In the genomic region with DNA sequence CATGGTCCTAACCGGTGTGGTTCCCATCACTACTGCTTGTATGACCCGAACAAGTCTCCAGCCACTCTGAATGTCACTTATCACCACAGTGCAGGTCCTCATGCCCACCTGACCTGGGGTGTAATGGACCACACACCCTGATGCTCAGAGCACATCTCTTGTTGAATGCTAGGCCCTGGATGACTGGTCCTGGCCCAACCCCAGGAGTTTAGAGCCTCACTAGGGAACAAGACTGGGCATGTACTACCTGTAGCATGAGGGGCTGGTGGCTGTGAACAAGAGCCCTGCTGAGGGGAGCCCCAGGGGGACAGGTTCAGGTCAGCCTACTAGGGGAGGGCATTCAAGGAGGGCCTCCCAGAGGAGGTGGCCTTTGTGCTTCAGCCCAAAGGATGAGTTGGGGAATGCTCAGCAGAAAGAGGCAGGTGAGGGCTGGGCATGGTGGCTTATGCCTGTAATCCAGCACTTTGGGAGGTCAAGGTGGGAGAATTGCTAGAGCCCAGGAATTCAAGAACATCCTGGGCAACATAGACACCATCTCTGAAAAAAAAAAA, we compare ENCODE assay signal across 25 cellular contexts. TPM values are rescaled to one million over a fixed set of nuclear protein-coding genes. Genes with fewer than 3 reads are reported as not detected.
DNase-seq lines count a peak whose midpoint lies in the region; FAIRE-seq and TF ChIP-seq lines count a peak whose summit lies in the region.
"Had no signal": no experiment of that assay in that cellular context is flagged by ENCODE, and none has a peak within 500 bp of the region (broad histone marks: within the 10 kb centered on the region; RNA-seq: fewer than 3 reads in every experiment).

No MANE protein-coding gene starts in this region.

- no peak overlapping the region for H2BK20ac ChIP-seq in H1 (ENCODE audit: low read length)

- no peaks in the 10 kb centered on the region for H3K9me3 Mint-ChIP-seq in T-helper 1 cell treated with Interleukin-12 subunit alpha and Interleukin-12 subunit beta and Interleukin-4 antibody, amounts not matched to agents 30 μg/mL and 1 μg/mL, for 36 hours
- H3K9me3 Mint-ChIP-seq in CD4-positive, alpha-beta memory T cell = no peaks in the 10 kb centered on the region
- H3K9me3 Mint-ChIP-seq: activated CD4-positive, alpha-beta memory T cell treated with anti-CD3 and anti-CD28 coated beads for 36 hours; activated T-cell treated with anti-CD3 and anti-CD28 coated beads, Interleukin-2, amount 50 U/mL, for 24 hours; neural crest cell had no signal

- WGBS in H1 (ENCODE audit: extremely low coverage in 1 of 2, insufficient coverage in 1 of 2, insufficient read length in 1 of 2, insufficient replicate concordance in 2 of 2, low coverage in 1 of 2, low lambda C conversion rate in 2 of 2, missing lambda C conversion rate in 1 of 2), 2 experiments = 88% methylated on average over 2 of the region's 2 CpGs; no CpG with 5 or more reads in 1 of the 2 experiments
- 89 to 92% methylated on average over 2 of the region's 2 CpGs for WGBS in sigmoid colon, 2 donors

- H2BK120ac ChIP-seq in H1 (replicated peaks; ENCODE audit: low read depth, low read length) = no peak overlapping the region

- TF ChIP-seq RAD21 in H1 (IDR thresholded peaks at IDR 0.05 in 1 of 2, conservative IDR thresholded peaks at IDR 0.05 in 1 of 2; ENCODE audit: low read depth in 2 of 2, low read length in 2 of 2) = no peak

- DNase-seq in T-helper 1 cell (no peak), H1 (ENCODE audit: low read depth in 1 of 2, low spot score in 2 of 2) (no peak), sigmoid colon (no peak), GM13977 (ENCODE audit: low spot score) (no peak), HAP-1 (ENCODE audit: low spot score in 2 of 2) (no peak), ascending aorta (ENCODE audit: low spot score in 2 of 2) (no peak)
- DNase-seq in CD4-positive, alpha-beta memory T cell = no peak
- DNase-seq: 8988T; activated CD4-positive, alpha-beta memory T cell treated with anti-CD3 and anti-CD28 coated beads for 36 hours; activated T-cell treated with anti-CD3 and anti-CD28 coated beads, Interleukin-2, amount 50 U/mL, for 24 hours; BE2C; brain microvascular endothelial cell; cortex of kidney; GOT3; Kasumi-1; NCI-H1105; NCI-H2081 treated with DMSO at 0.1 percent for 48 hours; NCI-H524 treated with DMSO at 0.1 percent for 48 hours; SHP77; stimulated activated CD4-positive, alpha-beta T cell treated with anti-CD3 and anti-CD28 coated beads, Interleukin-12 subunit alpha, Interleukin-12 subunit beta, amount 100 ng/mL, for 4 hours; tibial artery had no signal

- no peak overlapping the region for H3K4me3 Mint-ChIP-seq in T-helper 1 cell treated with Interleukin-12 subunit alpha and Interleukin-12 subunit beta and Interleukin-4 antibody, amounts not matched to agents 30 μg/mL and 1 μg/mL, for 36 hours
- H3K4me3 Mint-ChIP-seq in CD4-positive, alpha-beta memory T cell = peak overlapping the region in 5 of 8 donors; percentile 13 to 29 (median 23)
- H3K4me3 Mint-ChIP-seq: activated CD4-positive, alpha-beta memory T cell treated with anti-CD3 and anti-CD28 coated beads for 36 hours; activated naive CD8-positive, alpha-beta T cell; activated T-cell treated with anti-CD3 and anti-CD28 coated beads, Interleukin-2, amount 50 U/mL, for 24 hours had no signal

- H3K14ac ChIP-seq in H1 (ENCODE audit: insufficient read length) = no peak overlapping the region

- no peaks in the 10 kb centered on the region for H3K27me3 ChIP-seq in CD4-positive, alpha-beta memory T cell (ENCODE audit: insufficient read depth, low read length)
- no peaks in the 10 kb centered on the region for H3K27me3 ChIP-seq in H1 (replicated peaks in 1 of 4; ENCODE audit: control insufficient read depth in 3 of 4, extremely low read depth in 1 of 4, insufficient read depth in 3 of 4, low read length in 3 of 4)
- H3K27me3 ChIP-seq in sigmoid colon = no peaks in the 10 kb centered on the region
- H3K27me3 ChIP-seq in HAP-1 (ENCODE audit: low read depth) = no peaks in the 10 kb centered on the region
- H3K27me3 ChIP-seq in ascending aorta = no peaks in the 10 kb centered on the region
- H3K27me3 ChIP-seq: BE2C, brain microvascular endothelial cell, tibial artery had no signal

- no peaks in the 10 kb centered on the region; the same call in 1 of the 2 replicates for H3K23me2 ChIP-seq in H1 (ENCODE audit: low read depth, low read length)

- H3K27ac ChIP-seq in CD4-positive, alpha-beta memory T cell (ENCODE audit: low read depth, low read length) = no peak overlapping the region
- no peak overlapping the region for H3K27ac ChIP-seq in H1 (ENCODE audit: low read depth, low read length)
- peak overlapping the region; percentile 79 to 94 (median 84) for H3K27ac ChIP-seq in sigmoid colon
- no peak overlapping the region for H3K27ac ChIP-seq in ascending aorta
- H3K27ac ChIP-seq: brain microvascular endothelial cell, tibial artery had no signal

- H4K91ac ChIP-seq in H1 (replicated peaks; ENCODE audit: insufficient read length, low read length) = no peak overlapping the region

- no peak overlapping the region for H3K4me3 ChIP-seq in CD4-positive, alpha-beta memory T cell (ENCODE audit: low read length in 2 of 2)
- H3K4me3 ChIP-seq in H1 (ENCODE audit: extremely low read depth in 1 of 4, insufficient read depth in 2 of 4, low read depth in 3 of 4, low read length in 4 of 4) (no peak overlapping the region), sigmoid colon (no peak overlapping the region), HAP-1 (no peak overlapping the region), ascending aorta (no peak overlapping the region)
- H3K4me3 ChIP-seq: tibial artery had no signal

- peaks cover 24 to 51% of the 10 kb centered on the region in 2 experiments for H4K20me1 ChIP-seq in H1 (replicated peaks in 1 of 2; ENCODE audit: control insufficient read depth in 1 of 2, insufficient read depth in 2 of 2, low read length in 2 of 2)

- POLR2A ChIA-PET in CD4-positive, alpha-beta memory T cell (lab: Charles Lee; ENCODE audit: partially characterized antibody) = no interaction called here
- POLR2A ChIA-PET in H1 (lab: Charles Lee; ENCODE audit: partially characterized antibody) = no interaction called here

- H3K56ac ChIP-seq in H1 (replicated peaks; ENCODE audit: insufficient read length, low read depth, low read length) = no peak overlapping the region

- H4K5ac ChIP-seq in H1 (ENCODE audit: insufficient read length, low read depth, low read length) = no peak overlapping the region

- H3K27me3 Mint-ChIP-seq in T-helper 1 cell treated with Interleukin-12 subunit alpha and Interleukin-12 subunit beta and Interleukin-4 antibody, amounts not matched to agents 30 μg/mL and 1 μg/mL, for 36 hours (ENCODE audit: low read depth) = no peaks in the 10 kb centered on the region
- no peaks in the 10 kb centered on the region for H3K27me3 Mint-ChIP-seq in CD4-positive, alpha-beta memory T cell
- H3K27me3 Mint-ChIP-seq: activated CD4-positive, alpha-beta memory T cell treated with anti-CD3 and anti-CD28 coated beads for 36 hours; activated naive CD8-positive, alpha-beta T cell; activated T-cell treated with anti-CD3 and anti-CD28 coated beads, Interleukin-2, amount 50 U/mL, for 24 hours had no signal

- TF ChIP-seq CTCF in H1 (IDR thresholded peaks at IDR 0.05; ENCODE audit: control extremely low read depth in 1 of 3, insufficient read depth in 1 of 3, low read depth in 1 of 3, low read length in 3 of 3) (no peak), sigmoid colon (IDR thresholded peaks at IDR 0.05) (no peak), GM13977 (IDR thresholded peaks at IDR 0.05; ENCODE audit: extremely low read depth, insufficient read depth, missing control alignments) (no peak), ascending aorta (IDR thresholded peaks at IDR 0.05) (no peak)

- H2BK5ac ChIP-seq in H1 (ENCODE audit: low read depth, low read length) = peak overlapping the region; percentile 69; the same call in 1 of the 2 replicates

- no peak overlapping the region for H3K4me2 ChIP-seq in H1 (ENCODE audit: insufficient read depth in 1 of 2, low read depth in 2 of 2, low read length in 2 of 2)

- in situ Hi-C loops in GM13977 (cut with MboI; ENCODE audit: low pct_unique_long_range_greater_than_20kb, low sequenced_read_pairs, unreplicated experiment) (no loop called here), HAP-1 (cut with MboI; ENCODE audit: low sequenced_read_pairs) (loop anchor here (25.0 kb wide), 1 partner anchor 1063 kb away; a partner anchor contains a TSS)

- peak overlapping the region; percentile 56; the same call in 1 of the 2 replicates for H3K18ac ChIP-seq in H1 (ENCODE audit: extremely low read depth, low read length)

- peaks cover 12% of the 10 kb centered on the region for H3K4me1 Mint-ChIP-seq in T-helper 1 cell treated with Interleukin-12 subunit alpha and Interleukin-12 subunit beta and Interleukin-4 antibody, amounts not matched to agents 30 μg/mL and 1 μg/mL, for 36 hours (ENCODE audit: low read depth)
- peaks cover 44 to 97% (median 66%) of the 10 kb centered on the region in 4 donors for H3K4me1 Mint-ChIP-seq in CD4-positive, alpha-beta memory T cell

- no peak overlapping the region; a peak in 2 of 7 replicates for H3K9ac ChIP-seq in H1 (replicated peaks in 1 of 4; ENCODE audit: extremely low read depth in 1 of 4, low read depth in 3 of 4, low read length in 3 of 4)

- CTCF ChIA-PET in CD4-positive, alpha-beta memory T cell (lab: Charles Lee; ENCODE audit: partially characterized antibody) = no interaction called here
- CTCF ChIA-PET in H1 (lab: Charles Lee; ENCODE audit: partially characterized antibody) = interaction anchor here (1.0 to 2.1 kb wide), 3 partner anchors 25 to 95 kb away, joined by 3 to 6 read pairs (median 4); no protein-coding TSS in a partner anchor

- FAIRE-seq in H1 (lab: Jason Lieb, UNC) = no peak
- FAIRE-seq: endothelial cell of umbilical vein had no signal

- H3K36me3 ChIP-seq in CD4-positive, alpha-beta memory T cell (ENCODE audit: insufficient read depth, low read length) = no peaks in the 10 kb centered on the region
- H3K36me3 ChIP-seq in H1 (ENCODE audit: control insufficient read depth in 2 of 4, insufficient read depth in 4 of 4, low read length in 3 of 4) = no peaks in the 10 kb centered on the region
- no peaks in the 10 kb centered on the region for H3K36me3 ChIP-seq in sigmoid colon
- H3K36me3 ChIP-seq in HAP-1 (replicated peaks) = no peaks in the 10 kb centered on the region
- no peaks in the 10 kb centered on the region for H3K36me3 ChIP-seq in ascending aorta
- H3K36me3 ChIP-seq: BE2C, brain microvascular endothelial cell, tibial artery had no signal

- TF ChIP-seq POLR2A in H1 (IDR thresholded peaks at IDR 0.05; ENCODE audit: control extremely low read depth in 1 of 2, low read depth in 2 of 2, low read length in 2 of 2) = no peak
- TF ChIP-seq POLR2A in sigmoid colon (IDR thresholded peaks at IDR 0.05) = no peak

- H3K36me3 Mint-ChIP-seq in T-helper 1 cell treated with Interleukin-12 subunit alpha and Interleukin-12 subunit beta and Interleukin-4 antibody, amounts not matched to agents 30 μg/mL and 1 μg/mL, for 36 hours (ENCODE audit: low read depth) = no peaks in the 10 kb centered on the region
- no peaks in the 10 kb centered on the region for H3K36me3 Mint-ChIP-seq in CD4-positive, alpha-beta memory T cell
- H3K36me3 Mint-ChIP-seq: activated CD4-positive, alpha-beta memory T cell treated with anti-CD3 and anti-CD28 coated beads for 36 hours; activated naive CD8-positive, alpha-beta T cell had no signal

- peaks cover 59% of the 10 kb centered on the region for H3K79me1 ChIP-seq in H1 (ENCODE audit: low read depth, low read length)

- peak overlapping the region; percentile 49 for H3K27ac Mint-ChIP-seq in T-helper 1 cell treated with Interleukin-12 subunit alpha and Interleukin-12 subunit beta and Interleukin-4 antibody, amounts not matched to agents 30 μg/mL and 1 μg/mL, for 36 hours
- H3K27ac Mint-ChIP-seq in CD4-positive, alpha-beta memory T cell = peak overlapping the region in 5 of 7 donors; percentile 23 to 67 (median 52)
- H3K27ac Mint-ChIP-seq: activated CD4-positive, alpha-beta memory T cell treated with anti-CD3 and anti-CD28 coated beads for 36 hours; activated naive CD8-positive, alpha-beta T cell; activated T-cell treated with anti-CD3 and anti-CD28 coated beads, Interleukin-2, amount 50 U/mL, for 24 hours had no signal

- peaks cover 13 to 97% of the 10 kb centered on the region in 2 experiments; a peak in 3 of 4 replicates for H3K79me2 ChIP-seq in H1 (ENCODE audit: control insufficient read depth in 1 of 2, insufficient read depth in 2 of 2, low read length in 2 of 2)

- peaks cover 53% of the 10 kb centered on the region for H3K4me1 ChIP-seq in CD4-positive, alpha-beta memory T cell (ENCODE audit: insufficient read depth, low read length)
- H3K4me1 ChIP-seq in H1 (replicated peaks in 1 of 4; ENCODE audit: control insufficient read depth in 3 of 4, insufficient read depth in 4 of 4, low read length in 3 of 4) (peaks cover 4 to 42% (median 12%) of the 10 kb centered on the region in 4 experiments), sigmoid colon (peaks cover 0 to 100% (median 99%) of the 10 kb centered on the region in 4 donors), HAP-1 (peaks cover 10% of the 10 kb centered on the region), ascending aorta (peaks cover 31 to 65% of the 10 kb centered on the region in 2 donors)

- H4K8ac ChIP-seq in H1 (ENCODE audit: extremely low read depth, insufficient read depth, low read length) = no peak overlapping the region

- intact Hi-C loops in CD4-positive, alpha-beta memory T cell (cut with micrococcal nuclease) = no loop called here
- intact Hi-C loops in sigmoid colon (cut with DNase I) = no loop called here
- intact Hi-C loops in ascending aorta (cut with DNase I) = no loop called here

- H3K23ac ChIP-seq in H1 (ENCODE audit: insufficient read length) = no peak overlapping the region

- TF ChIP-seq EP300 in H1 (IDR thresholded peaks at IDR 0.05; ENCODE audit: borderline replicate concordance in 1 of 2, low read depth in 2 of 2, low read length in 2 of 2) (no peak), sigmoid colon (IDR thresholded peaks at IDR 0.05) (no peak)

- no peak overlapping the region for H2AK5ac ChIP-seq in H1 (ENCODE audit: low read depth, low read length)

- H3K9me3 ChIP-seq in CD4-positive, alpha-beta memory T cell (ENCODE audit: control insufficient read depth in 1 of 2, low read length in 2 of 2) = no peaks in the 10 kb centered on the region
- no peaks in the 10 kb centered on the region for H3K9me3 ChIP-seq in H1 (ENCODE audit: insufficient read depth in 2 of 2, low read depth in 1 of 2, low read length in 1 of 2)
- H3K9me3 ChIP-seq in sigmoid colon = no peaks in the 10 kb centered on the region
- H3K9me3 ChIP-seq in HAP-1 = no peaks in the 10 kb centered on the region
- no peaks in the 10 kb centered on the region for H3K9me3 ChIP-seq in ascending aorta
- H3K9me3 ChIP-seq: BE2C, tibial artery had no signal

- no peak overlapping the region for H3K4ac ChIP-seq in H1 (replicated peaks; ENCODE audit: insufficient read length, low read depth, low read length)

- H2BK12ac ChIP-seq in H1 (ENCODE audit: low read depth, low read length) = 0 out of 2 replicates have a peak overlapping the region, but pooled peaks have one; percentile 18

- no peak overlapping the region for H2BK15ac ChIP-seq in H1 (ENCODE audit: low read length)

- no peak overlapping the region for H2AFZ ChIP-seq in H1 (ENCODE audit: low read length)

RNA-seq across cellular contexts. Expression of a gene that starts 31.2 kb away (rescaled TPM):
- 10 to 100 TPM; 23.1 to 25.4 TPM for total RNA-seq in CD4-positive, alpha-beta memory T cell
- 1 to 10 TPM in 1 of 2 donors, under 1 TPM in 1; 0.58 to 4.9 TPM for polyA plus RNA-seq in CD4-positive, alpha-beta memory T cell
- 28.0 and 29.7 TPM in 2 replicates for total RNA-seq in H1 (2021; fragmentation: NEBNext Ultra II Directional; extraction: Animal tissue kit (Norgen Biotek cat#: 25700))
- polyA plus RNA-seq in H1 (2011; rRNA removed) = 8.1 and 17.1 TPM in 2 replicates
- 7.4 TPM for polyA plus RNA-seq in H1 (2011; cell fraction: cytosol; rRNA removed)
- polyA plus RNA-seq in H1 (2011; cell fraction: nucleus; rRNA removed) = 33.0 TPM
- polyA plus RNA-seq in H1 (2012, experiment 1 of 2) = 17.4 to 25.1 TPM (median 23.6 TPM) in 4 replicates
- 13.4 TPM for polyA plus RNA-seq in H1 (2012, experiment 2 of 2)
- polyA plus RNA-seq in H1 (2013, experiment 1 of 2) = 11.4 TPM
- polyA plus RNA-seq in H1 (2013, experiment 2 of 2) = 10.1 TPM
- 9.1 and 16.3 TPM in 2 replicates for polyA minus RNA-seq in H1 (2011; rRNA and poly(A)+ RNA removed)
- 19.2 TPM for polyA minus RNA-seq in H1 (2011; cell fraction: cytosol; rRNA and poly(A)+ RNA removed)
- polyA minus RNA-seq in H1 (2011; cell fraction: nucleus; rRNA and poly(A)+ RNA removed) = 24.4 TPM
- 10 to 100 TPM; 26.5 to 49.3 (median 37.5) TPM for total RNA-seq in sigmoid colon
- 10 to 100 TPM; 17.4 to 31.5 (median 25.4) TPM for polyA plus RNA-seq in sigmoid colon
- 96.2 TPM for total RNA-seq in ascending aorta

Comparison
In these comparisons a context has a peak if more than half of its experiments do, and no peak if none do; other contexts are left out.
1. H3K27ac ChIP-seq: peak in sigmoid colon (4 of 4); none in CD4-positive, alpha-beta memory T cell (single experiment), H1 (single experiment) and ascending aorta (0 of 2).